ENCODE assay signal across 2 cellular contexts in the genomic region with DNA sequence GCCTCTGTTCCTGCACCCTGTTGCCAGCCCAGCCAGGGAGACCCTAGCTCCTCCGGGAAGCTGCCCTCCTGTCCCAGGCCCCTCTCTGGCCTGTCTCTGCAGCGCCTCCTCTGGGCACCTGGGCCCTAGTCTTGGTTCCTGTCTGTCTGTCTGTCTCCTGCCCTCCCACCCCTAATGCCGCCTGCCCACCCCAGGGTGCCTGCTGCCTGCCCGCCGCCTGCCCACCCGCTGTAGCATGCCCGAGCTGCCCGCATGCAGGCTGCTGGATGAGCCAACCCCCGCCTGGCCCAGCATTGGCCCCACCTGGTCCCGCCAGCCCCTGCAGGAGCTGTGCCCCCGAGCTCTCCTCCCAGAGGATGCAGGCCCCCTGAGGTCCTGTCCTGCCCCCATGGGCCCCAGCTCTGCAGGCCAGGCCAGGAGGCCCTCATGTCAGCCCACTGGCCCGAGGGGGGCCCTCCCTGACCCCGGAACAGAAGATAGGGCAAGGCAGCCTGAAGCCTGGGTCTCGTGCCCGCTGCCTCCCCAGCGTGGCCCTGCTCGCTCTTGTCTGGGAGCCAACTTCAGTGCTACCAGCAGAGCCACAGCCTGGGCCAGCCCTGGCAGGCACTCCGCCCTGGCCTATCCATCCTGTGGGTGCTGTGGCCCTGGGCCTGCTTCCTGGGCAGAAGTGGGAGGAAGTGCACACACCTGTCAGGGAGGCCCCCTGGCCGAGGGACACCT.
TF ChIP-seq lines count a peak whose summit lies in the region.

No MANE protein-coding gene starts in this region.

TF ChIP-seq in HEK293, 187 proteins besides CTCF, POLR2A, EP300 and RAD21:
- TF ChIP-seq, protein P1, sequence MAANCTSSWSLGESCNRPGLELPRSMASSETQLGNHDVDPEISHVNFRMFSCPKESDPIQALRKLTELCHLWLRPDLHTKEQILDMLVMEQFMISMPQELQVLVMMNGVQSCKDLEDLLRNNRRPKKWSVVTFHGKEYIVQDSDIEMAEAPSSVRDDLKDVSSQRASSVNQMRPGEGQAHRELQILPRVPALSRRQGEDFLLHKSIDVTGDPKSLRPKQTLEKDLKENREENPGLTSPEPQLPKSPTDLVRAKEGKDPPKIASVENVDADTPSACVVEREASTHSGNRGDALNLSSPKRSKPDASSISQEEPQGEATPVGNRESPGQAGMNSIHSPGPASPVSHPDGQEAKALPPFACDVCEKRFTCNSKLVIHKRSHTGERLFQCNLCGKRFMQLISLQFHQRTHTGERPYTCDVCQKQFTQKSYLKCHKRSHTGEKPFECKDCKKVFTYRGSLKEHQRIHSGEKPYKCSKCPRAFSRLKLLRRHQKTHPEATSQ (tag by site-specific recombination; IDR thresholded peaks at IDR 0.05): no peak
- TF ChIP-seq GLIS1 (tag by site-specific recombination; IDR thresholded peaks at IDR 0.05) (peak; percentile 83), EGR2 (tag by site-specific recombination; IDR thresholded peaks at IDR 0.05; ENCODE audit: low read depth) (no peak), ZNF302 (tag by site-specific recombination; IDR thresholded peaks at IDR 0.05; ENCODE audit: low read depth) (no peak), ZNF423 (tag by site-specific recombination; IDR thresholded peaks at IDR 0.05) (peak; percentile 39; the same call in 1 of the 2 replicates), ZIC2 (tag by site-specific recombination; IDR thresholded peaks at IDR 0.05) (peak; percentile 58; the same call in 1 of the 2 replicates), GLIS2 (tag by site-specific recombination; IDR thresholded peaks at IDR 0.05) (peak; percentile 54), ZNF175 (tag by site-specific recombination; IDR thresholded peaks at IDR 0.05) (no peak)

TF ChIP-seq in GM12891, 5 proteins besides CTCF, POLR2A, EP300 and RAD21:
- TF ChIP-seq POU2F2 (IDR thresholded peaks at IDR 0.05; ENCODE audit: low read depth, low read length) (no peak), SPI1 (IDR thresholded peaks at IDR 0.05; ENCODE audit: low read depth, low read length) (no peak), POLR2AphosphoS5 (IDR thresholded peaks at IDR 0.05; ENCODE audit: low read depth, low read length) (no peak), TAF1 (IDR thresholded peaks at IDR 0.05; ENCODE audit: low read depth, low read length) (no peak), PAX5 (IDR thresholded peaks at IDR 0.05; ENCODE audit: insufficient read depth, low read length, severe bottlenecking) (no peak)
